ENCODE assay signal across 24 cellular contexts in the genomic region with DNA sequence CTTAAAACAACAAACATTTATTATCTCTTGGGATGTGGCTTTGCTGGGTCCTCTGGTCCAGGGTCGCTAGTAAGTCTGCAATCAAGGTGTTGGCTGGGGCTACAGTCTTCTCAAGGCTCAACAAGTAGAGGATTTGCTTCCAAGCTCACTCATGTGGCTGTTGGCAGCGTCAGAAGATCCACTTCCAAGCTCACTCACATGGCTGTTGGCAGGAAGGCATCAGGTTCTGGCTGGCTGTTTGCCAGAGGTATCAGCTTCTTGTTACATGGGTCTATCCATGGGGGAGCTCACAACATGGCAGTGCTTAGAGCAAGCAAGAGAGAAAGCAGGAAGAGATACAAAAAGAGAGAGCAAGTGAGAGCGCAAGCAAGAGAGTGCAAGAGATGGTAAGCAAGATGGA. TPM values are rescaled to one million over a fixed set of nuclear protein-coding genes. Genes with fewer than 3 reads are reported as not detected.
DNase-seq lines count a peak whose midpoint lies in the region; FAIRE-seq and TF ChIP-seq lines count a peak whose summit lies in the region.
"Had no signal": no experiment of that assay in that cellular context is flagged by ENCODE, and none has a peak within 500 bp of the region (broad histone marks: within the 10 kb centered on the region; RNA-seq: fewer than 3 reads in every experiment).

No MANE protein-coding gene starts in this region.

- TF ChIP-seq CTCF in keratinocyte (optimal IDR thresholded peaks at IDR 0.05 in 1 of 3, IDR thresholded peaks at IDR 0.05 in 1 of 3, conservative IDR thresholded peaks at IDR 0.05 in 1 of 3; ENCODE audit: extremely low read depth in 1 of 3, insufficient read depth in 2 of 3, low read length in 3 of 3) (no peak), testis (IDR thresholded peaks at IDR 0.05) (no peak)

- H4K20me1 ChIP-seq in keratinocyte (ENCODE audit: control insufficient read depth, extremely low read depth, insufficient read depth, low read length), result no peaks in the 10 kb centered on the region
- H4K20me1 ChIP-seq: BLaER1 had no signal

- H3K9me3 ChIP-seq in keratinocyte (ENCODE audit: control insufficient read depth, low read depth, low read length) (no peaks in the 10 kb centered on the region), testis (no peaks in the 10 kb centered on the region)

- no peak overlapping the region for H3K9ac ChIP-seq in keratinocyte (ENCODE audit: control insufficient read depth, extremely low read depth, insufficient read depth, low read length)
- H3K9ac ChIP-seq: BLaER1, KMS-11 had no signal

- no peaks in the 10 kb centered on the region for H3K9me1 ChIP-seq in keratinocyte (ENCODE audit: control insufficient read depth, extremely low read depth, insufficient read depth, low read length)

- H3K27ac ChIP-seq in keratinocyte (ENCODE audit: control insufficient read depth, insufficient read depth, low read length) (no peak overlapping the region), testis (no peak overlapping the region)
- H3K27ac ChIP-seq: BLaER1, KMS-11, SK-N-MC had no signal

- no peak overlapping the region for H3K4me3 ChIP-seq in keratinocyte (ENCODE audit: control insufficient read depth in 2 of 3, extremely low read depth in 1 of 3, insufficient read depth in 2 of 3, low read depth in 1 of 3, low read length in 3 of 3)
- no peak overlapping the region for H3K4me3 ChIP-seq in testis
- H3K4me3 ChIP-seq: BLaER1, GM12878, SK-N-MC had no signal

- in situ Hi-C loops in G401 (cut with HindIII; ENCODE audit: low sequenced_read_pairs), result no loop called here

- peak; percentile 25 to 58 for DNase-seq in NCI-H524 (lab: John Stamatoyannopoulos, UW)
- no peak for DNase-seq in NCI-H524 treated with DMSO at 0.1 percent for 48 hours (lab: John Stamatoyannopoulos, UW)
- DNase-seq in G401 (ENCODE audit: low spot score), result peak; percentile 4
- peak; percentile 2 for DNase-seq in NCI-H2029 treated with DMSO at 0.1 percent for 48 hours (lab: John Stamatoyannopoulos, UW)
- no peak for DNase-seq in keratinocyte (ENCODE audit: low read depth, low spot score)
- no peak for DNase-seq in testis
- no peak for DNase-seq in kidney glomerular epithelial cell (lab: John Stamatoyannopoulos, UW)
- DNase-seq in RPMI8226, result no peak
- DNase-seq: CD8-positive, alpha-beta T cell; DMS79 treated with DMSO at 0.1 percent for 48 hours; GOT3; NCI-H1092 treated with DMSO at 0.1 percent for 48 hours; NCI-H187; NCI-H2171 treated with DMSO at 0.1 percent for 48 hours; NCI-H510A; T-cell had no signal

- H3K4me1 ChIP-seq in keratinocyte (ENCODE audit: control insufficient read depth, extremely low read depth, insufficient read depth, low read length), result no peaks in the 10 kb centered on the region
- H3K4me1 ChIP-seq in testis, result no peaks in the 10 kb centered on the region

- H3K36me3 ChIP-seq in keratinocyte (ENCODE audit: control insufficient read depth in 2 of 2, extremely low read depth in 1 of 2, insufficient read depth in 2 of 2, low read length in 2 of 2) (no peaks in the 10 kb centered on the region), testis (ENCODE audit: low read depth, missing control alignments) (no peaks in the 10 kb centered on the region)
- H3K36me3 ChIP-seq: BLaER1 had no signal

- 77 to 88% methylated on average over 3 of the region's 3 CpGs for WGBS in testis, 2 donors

- no peak overlapping the region for H3K4me2 ChIP-seq in keratinocyte (ENCODE audit: control insufficient read depth, extremely low read depth, insufficient read depth, low read depth, low read length)
- H3K4me2 ChIP-seq: BLaER1, KMS-11 had no signal

- H3K27me3 ChIP-seq in keratinocyte (ENCODE audit: control insufficient read depth, extremely low read depth, insufficient read depth, low read length) (no peaks in the 10 kb centered on the region), testis (no peaks in the 10 kb centered on the region)
- H3K27me3 ChIP-seq: BLaER1 had no signal

- FAIRE-seq in keratinocyte (lab: Jason Lieb, UNC), result peak; percentile 44
- FAIRE-seq: A204.1, G401.6, GM12878, HepG2 had no signal

- no peak for TF ChIP-seq POLR2A in testis (IDR thresholded peaks at IDR 0.05)

- no peaks in the 10 kb centered on the region for H3K79me2 ChIP-seq in keratinocyte (ENCODE audit: control insufficient read depth, insufficient read depth, low read length)

- peak overlapping the region; percentile 61 for H2AFZ ChIP-seq in keratinocyte (ENCODE audit: control insufficient read depth, low read length)

- dilution Hi-C loops in keratinocyte (cut with MboI; ENCODE audit: extremely low pct_ligation_motif_present, low sequenced_read_pairs), result no loop called here

- intact Hi-C loops in testis (cut with DNase I; ENCODE audit: low total_unique reads), result no loop called here

RNA-seq across cellular contexts. Expression of a gene that starts 15.0 kb away (rescaled TPM):
- total RNA-seq in G401 (2014; rRNA removed; shearing (Covaris generic)), result not detected in 2 replicates
- polyA plus RNA-seq in keratinocyte (109 to 182 TPM (median 137 TPM) in 3 replicates), testis (ENCODE audit: insufficient read depth, low read depth, low replicate concordance) (75.4 TPM)
- 17.3 TPM for polyA plus RNA-seq in keratinocyte (2011; ENCODE audit: low read depth)
- 94.9 and 129 TPM in 2 replicates for polyA plus RNA-seq in keratinocyte (2011; cell fraction: cytosol; rRNA removed)
- polyA plus RNA-seq in keratinocyte (2011; cell fraction: nucleus; rRNA removed), result 186 and 215 TPM in 2 replicates
- polyA plus RNA-seq in keratinocyte (2012; ENCODE audit: low replicate concordance), result 41.1 and 106 TPM in 2 replicates
- 161 to 227 TPM (median 203 TPM) in 3 replicates for polyA minus RNA-seq in keratinocyte
- 103 TPM for polyA minus RNA-seq in keratinocyte (2011; cell fraction: cytosol; rRNA and poly(A)+ RNA removed)
- 117 and 228 TPM in 2 replicates for polyA minus RNA-seq in keratinocyte (2011; cell fraction: nucleus; rRNA and poly(A)+ RNA removed)
- 10 to 100 TPM; 26.2 to 32.7 TPM for total RNA-seq in testis
- total RNA-seq: CD8-positive, alpha-beta T cell; GM12878; HepG2; M059J; T-cell had no signal
- polyA plus RNA-seq: HepG2 had no signal

Comparison
In these comparisons a context has a peak if more than half of its experiments do, and no peak if none do; other contexts are left out.
1. DNase-seq: peak in NCI-H524 (2 of 2), G401 (single experiment) and NCI-H2029 treated with DMSO at 0.1 percent for 48 hours (single experiment); none in NCI-H524 treated with DMSO at 0.1 percent for 48 hours (single experiment), keratinocyte (single experiment), testis (single experiment), kidney glomerular epithelial cell (single experiment) and RPMI8226 (single experiment).
2. RNA of a gene that starts 15.0 kb away (total RNA-seq): 26.2 to 32.7 TPM in testis; not detected in G401; every median in the first group is over 10 times any median in the second.